In the genomic region with DNA sequence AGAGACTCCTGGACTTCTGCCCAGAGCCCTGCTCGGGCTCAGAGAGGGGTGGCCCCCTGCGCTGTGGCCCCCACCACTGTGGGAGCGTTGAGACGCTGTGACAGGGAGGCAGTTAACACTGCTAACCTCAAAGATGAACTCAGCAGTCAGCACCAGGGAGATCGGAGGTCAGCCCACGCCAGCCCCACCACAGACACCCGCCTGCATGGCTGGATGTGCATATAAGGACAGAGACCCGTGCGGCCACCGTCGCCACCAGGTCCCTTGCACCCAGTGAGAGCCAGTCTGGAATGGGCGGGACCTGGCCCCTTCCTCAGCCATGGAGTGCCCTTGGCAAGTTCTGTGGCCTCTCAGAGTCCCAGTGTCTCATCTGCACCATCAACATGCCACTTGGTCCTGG, we compare ENCODE assay signal across 20 cellular contexts. TPM values are rescaled to one million over a fixed set of nuclear protein-coding genes. Genes with fewer than 3 reads are reported as not detected.
A peak's percentile ranks its signal among the peaks of the same experiment; 100 is the strongest.
DNase-seq lines count a peak whose midpoint lies in the region; ATAC-seq and TF ChIP-seq lines count a peak whose summit lies in the region.
"Had no signal": no experiment of that assay in that cellular context is flagged by ENCODE, and none has a peak within 500 bp of the region (broad histone marks: within the 10 kb centered on the region; RNA-seq: fewer than 3 reads in every experiment).

No MANE protein-coding gene starts in this region.

- no peak for DNase-seq in activated naive CD8-positive, alpha-beta T cell treated with anti-CD3 and anti-CD28 coated beads, Interleukin-2, amount 10 ng/mL, durations not matched to agents 7 days and 5 days
- DNase-seq in activated naive CD8-positive, alpha-beta T cell treated with anti-CD3 and anti-CD28 coated beads for 36 hours = no peak
- DNase-seq in NB4 (ENCODE audit: low read depth) (peak; percentile 70), NCI-H345 (lab: John Stamatoyannopoulos, UW) (no peak), NCI-H187 (lab: John Stamatoyannopoulos, UW) (no peak)
- no peak for DNase-seq in effector memory CD8-positive, alpha-beta T cell
- DNase-seq: activated CD4-positive, CD25-positive, alpha-beta regulatory T cell treated with anti-CD3 and anti-CD28 coated beads, Interleukin-2, amount 50 U/mL, for 72 hours; central memory CD4-positive, alpha-beta T cell; effector CD4-positive, alpha-beta T cell; glutamatergic neuron; KBM-7; NCI-H1105; NCI-H748 treated with DMSO at 0.1 percent for 48 hours; PC-3; stimulated activated CD4-positive, alpha-beta T cell treated with anti-CD3 and anti-CD28 coated beads, Interleukin-1b, Interleukin-23, amount 100 ng/mL, for 48 hours; substantia nigra had no signal

- POLR2A ChIA-PET in activated naive CD8-positive, alpha-beta T cell treated with anti-CD3 and anti-CD28 coated beads, Interleukin-2, amount 10 ng/mL, durations not matched to agents 7 days and 5 days (lab: Charles Lee) = interaction anchor here (3.4 kb wide), 1 partner anchor 32 kb away, joined by 14 read pairs; no protein-coding TSS in a partner anchor

- H3K4me3 ChIP-seq in NB4 (ENCODE audit: low read depth, low read length) = no peak overlapping the region
- H3K4me3 ChIP-seq: left lung, pancreas had no signal

- H3K27ac Mint-ChIP-seq in activated naive CD8-positive, alpha-beta T cell treated with anti-CD3 and anti-CD28 coated beads, Interleukin-2, amount 10 ng/mL, durations not matched to agents 7 days and 5 days = peak overlapping the region; percentile 54
- no peak overlapping the region for H3K27ac Mint-ChIP-seq in activated naive CD8-positive, alpha-beta T cell treated with anti-CD3 and anti-CD28 coated beads for 36 hours
- H3K27ac Mint-ChIP-seq in effector memory CD8-positive, alpha-beta T cell = peak overlapping the region; percentile 13 to 29
- peak overlapping the region; percentile 77 for H3K27ac Mint-ChIP-seq in stimulated activated memory B cell treated with anti-CD40 and anti-IgM and Interleukin-4, amounts not matched to agents 10 μg/mL and 1 μg/mL and 100 μg/mL, for 72 hours

- H3K4me3 Mint-ChIP-seq in activated naive CD8-positive, alpha-beta T cell treated with anti-CD3 and anti-CD28 coated beads, Interleukin-2, amount 10 ng/mL, durations not matched to agents 7 days and 5 days = no peak overlapping the region
- no peak overlapping the region for H3K4me3 Mint-ChIP-seq in activated naive CD8-positive, alpha-beta T cell treated with anti-CD3 and anti-CD28 coated beads for 36 hours
- no peak overlapping the region for H3K4me3 Mint-ChIP-seq in effector memory CD8-positive, alpha-beta T cell
- H3K4me3 Mint-ChIP-seq in stimulated activated memory B cell treated with anti-CD40 and anti-IgM and Interleukin-4, amounts not matched to agents 10 μg/mL and 1 μg/mL and 100 μg/mL, for 72 hours = no peak overlapping the region

- H3K36me3 Mint-ChIP-seq in activated naive CD8-positive, alpha-beta T cell treated with anti-CD3 and anti-CD28 coated beads, Interleukin-2, amount 10 ng/mL, durations not matched to agents 7 days and 5 days = peaks cover 3% of the 10 kb centered on the region
- H3K36me3 Mint-ChIP-seq in activated naive CD8-positive, alpha-beta T cell treated with anti-CD3 and anti-CD28 coated beads for 36 hours = peaks cover 4% of the 10 kb centered on the region
- H3K36me3 Mint-ChIP-seq in effector memory CD8-positive, alpha-beta T cell (ENCODE audit: insufficient read depth) = peaks cover 3% of the 10 kb centered on the region
- H3K36me3 Mint-ChIP-seq in stimulated activated memory B cell treated with anti-CD40 and anti-IgM and Interleukin-4, amounts not matched to agents 10 μg/mL and 1 μg/mL and 100 μg/mL, for 72 hours = peaks cover 8% of the 10 kb centered on the region

- H3K4me1 Mint-ChIP-seq in activated naive CD8-positive, alpha-beta T cell treated with anti-CD3 and anti-CD28 coated beads, Interleukin-2, amount 10 ng/mL, durations not matched to agents 7 days and 5 days = peaks cover 44% of the 10 kb centered on the region
- peaks cover 20% of the 10 kb centered on the region for H3K4me1 Mint-ChIP-seq in activated naive CD8-positive, alpha-beta T cell treated with anti-CD3 and anti-CD28 coated beads for 36 hours
- H3K4me1 Mint-ChIP-seq in effector memory CD8-positive, alpha-beta T cell (ENCODE audit: low read depth in 2 of 2) = peaks cover 10 to 26% of the 10 kb centered on the region in 2 donors
- peaks cover 49% of the 10 kb centered on the region for H3K4me1 Mint-ChIP-seq in stimulated activated memory B cell treated with anti-CD40 and anti-IgM and Interleukin-4, amounts not matched to agents 10 μg/mL and 1 μg/mL and 100 μg/mL, for 72 hours

- H3K9me3 Mint-ChIP-seq in activated naive CD8-positive, alpha-beta T cell treated with anti-CD3 and anti-CD28 coated beads, Interleukin-2, amount 10 ng/mL, durations not matched to agents 7 days and 5 days = no peaks in the 10 kb centered on the region
- H3K9me3 Mint-ChIP-seq in activated naive CD8-positive, alpha-beta T cell treated with anti-CD3 and anti-CD28 coated beads for 36 hours = no peaks in the 10 kb centered on the region
- no peaks in the 10 kb centered on the region for H3K9me3 Mint-ChIP-seq in effector memory CD8-positive, alpha-beta T cell
- no peaks in the 10 kb centered on the region for H3K9me3 Mint-ChIP-seq in stimulated activated memory B cell treated with anti-CD40 and anti-IgM and Interleukin-4, amounts not matched to agents 10 μg/mL and 1 μg/mL and 100 μg/mL, for 72 hours

- no peak for TF ChIP-seq POLR2A in NB4 (IDR thresholded peaks at IDR 0.05; ENCODE audit: extremely low read depth, insufficient read length)

- H3K27me3 Mint-ChIP-seq in activated naive CD8-positive, alpha-beta T cell treated with anti-CD3 and anti-CD28 coated beads, Interleukin-2, amount 10 ng/mL, durations not matched to agents 7 days and 5 days = no peaks in the 10 kb centered on the region
- H3K27me3 Mint-ChIP-seq in activated naive CD8-positive, alpha-beta T cell treated with anti-CD3 and anti-CD28 coated beads for 36 hours = no peaks in the 10 kb centered on the region
- H3K27me3 Mint-ChIP-seq in effector memory CD8-positive, alpha-beta T cell = no peaks in the 10 kb centered on the region
- no peaks in the 10 kb centered on the region for H3K27me3 Mint-ChIP-seq in stimulated activated memory B cell treated with anti-CD40 and anti-IgM and Interleukin-4, amounts not matched to agents 10 μg/mL and 1 μg/mL and 100 μg/mL, for 72 hours

- TF ChIP-seq CTCF in NB4 (IDR thresholded peaks at IDR 0.05; ENCODE audit: low read depth, low read length) = no peak

- no peak for ATAC-seq in activated naive CD8-positive, alpha-beta T cell treated with anti-CD3 and anti-CD28 coated beads, Interleukin-2, amount 10 ng/mL, durations not matched to agents 7 days and 5 days (ENCODE audit: low read depth)
- no peak for ATAC-seq in effector memory CD8-positive, alpha-beta T cell (replicated peaks)
- no peak for ATAC-seq in stimulated activated memory B cell treated with anti-CD40 and anti-IgM and Interleukin-4, amounts not matched to agents 10 μg/mL and 1 μg/mL and 100 μg/mL, for 72 hours
- no peak for ATAC-seq in GM19455 (IDR thresholded peaks at IDR 0.05; ENCODE audit: unreplicated experiment)
- ATAC-seq: left lung, PC-3 had no signal

RNA-seq across cellular contexts. Expression of a gene that starts 48.5 kb away (rescaled TPM):
- 10 to 100 TPM; 62.2 to 63.5 TPM for total RNA-seq in activated naive CD8-positive, alpha-beta T cell treated with anti-CD3 and anti-CD28 coated beads, Interleukin-2, amount 10 ng/mL, durations not matched to agents 7 days and 5 days
- 10 to 100 TPM; 76.9 to 83.7 TPM for total RNA-seq in activated naive CD8-positive, alpha-beta T cell treated with anti-CD3 and anti-CD28 coated beads for 36 hours
